ENCODE assay signal across 1 cellular context in genomic region chr5:93348231-93348630, GRCh38.
TF ChIP-seq lines count a peak whose summit lies in the region.

No MANE protein-coding gene starts in this region.

TF ChIP-seq in GM23338, 12 proteins besides CTCF, POLR2A, EP300 and RAD21 (continued from another document):
- TF ChIP-seq, protein P1, sequence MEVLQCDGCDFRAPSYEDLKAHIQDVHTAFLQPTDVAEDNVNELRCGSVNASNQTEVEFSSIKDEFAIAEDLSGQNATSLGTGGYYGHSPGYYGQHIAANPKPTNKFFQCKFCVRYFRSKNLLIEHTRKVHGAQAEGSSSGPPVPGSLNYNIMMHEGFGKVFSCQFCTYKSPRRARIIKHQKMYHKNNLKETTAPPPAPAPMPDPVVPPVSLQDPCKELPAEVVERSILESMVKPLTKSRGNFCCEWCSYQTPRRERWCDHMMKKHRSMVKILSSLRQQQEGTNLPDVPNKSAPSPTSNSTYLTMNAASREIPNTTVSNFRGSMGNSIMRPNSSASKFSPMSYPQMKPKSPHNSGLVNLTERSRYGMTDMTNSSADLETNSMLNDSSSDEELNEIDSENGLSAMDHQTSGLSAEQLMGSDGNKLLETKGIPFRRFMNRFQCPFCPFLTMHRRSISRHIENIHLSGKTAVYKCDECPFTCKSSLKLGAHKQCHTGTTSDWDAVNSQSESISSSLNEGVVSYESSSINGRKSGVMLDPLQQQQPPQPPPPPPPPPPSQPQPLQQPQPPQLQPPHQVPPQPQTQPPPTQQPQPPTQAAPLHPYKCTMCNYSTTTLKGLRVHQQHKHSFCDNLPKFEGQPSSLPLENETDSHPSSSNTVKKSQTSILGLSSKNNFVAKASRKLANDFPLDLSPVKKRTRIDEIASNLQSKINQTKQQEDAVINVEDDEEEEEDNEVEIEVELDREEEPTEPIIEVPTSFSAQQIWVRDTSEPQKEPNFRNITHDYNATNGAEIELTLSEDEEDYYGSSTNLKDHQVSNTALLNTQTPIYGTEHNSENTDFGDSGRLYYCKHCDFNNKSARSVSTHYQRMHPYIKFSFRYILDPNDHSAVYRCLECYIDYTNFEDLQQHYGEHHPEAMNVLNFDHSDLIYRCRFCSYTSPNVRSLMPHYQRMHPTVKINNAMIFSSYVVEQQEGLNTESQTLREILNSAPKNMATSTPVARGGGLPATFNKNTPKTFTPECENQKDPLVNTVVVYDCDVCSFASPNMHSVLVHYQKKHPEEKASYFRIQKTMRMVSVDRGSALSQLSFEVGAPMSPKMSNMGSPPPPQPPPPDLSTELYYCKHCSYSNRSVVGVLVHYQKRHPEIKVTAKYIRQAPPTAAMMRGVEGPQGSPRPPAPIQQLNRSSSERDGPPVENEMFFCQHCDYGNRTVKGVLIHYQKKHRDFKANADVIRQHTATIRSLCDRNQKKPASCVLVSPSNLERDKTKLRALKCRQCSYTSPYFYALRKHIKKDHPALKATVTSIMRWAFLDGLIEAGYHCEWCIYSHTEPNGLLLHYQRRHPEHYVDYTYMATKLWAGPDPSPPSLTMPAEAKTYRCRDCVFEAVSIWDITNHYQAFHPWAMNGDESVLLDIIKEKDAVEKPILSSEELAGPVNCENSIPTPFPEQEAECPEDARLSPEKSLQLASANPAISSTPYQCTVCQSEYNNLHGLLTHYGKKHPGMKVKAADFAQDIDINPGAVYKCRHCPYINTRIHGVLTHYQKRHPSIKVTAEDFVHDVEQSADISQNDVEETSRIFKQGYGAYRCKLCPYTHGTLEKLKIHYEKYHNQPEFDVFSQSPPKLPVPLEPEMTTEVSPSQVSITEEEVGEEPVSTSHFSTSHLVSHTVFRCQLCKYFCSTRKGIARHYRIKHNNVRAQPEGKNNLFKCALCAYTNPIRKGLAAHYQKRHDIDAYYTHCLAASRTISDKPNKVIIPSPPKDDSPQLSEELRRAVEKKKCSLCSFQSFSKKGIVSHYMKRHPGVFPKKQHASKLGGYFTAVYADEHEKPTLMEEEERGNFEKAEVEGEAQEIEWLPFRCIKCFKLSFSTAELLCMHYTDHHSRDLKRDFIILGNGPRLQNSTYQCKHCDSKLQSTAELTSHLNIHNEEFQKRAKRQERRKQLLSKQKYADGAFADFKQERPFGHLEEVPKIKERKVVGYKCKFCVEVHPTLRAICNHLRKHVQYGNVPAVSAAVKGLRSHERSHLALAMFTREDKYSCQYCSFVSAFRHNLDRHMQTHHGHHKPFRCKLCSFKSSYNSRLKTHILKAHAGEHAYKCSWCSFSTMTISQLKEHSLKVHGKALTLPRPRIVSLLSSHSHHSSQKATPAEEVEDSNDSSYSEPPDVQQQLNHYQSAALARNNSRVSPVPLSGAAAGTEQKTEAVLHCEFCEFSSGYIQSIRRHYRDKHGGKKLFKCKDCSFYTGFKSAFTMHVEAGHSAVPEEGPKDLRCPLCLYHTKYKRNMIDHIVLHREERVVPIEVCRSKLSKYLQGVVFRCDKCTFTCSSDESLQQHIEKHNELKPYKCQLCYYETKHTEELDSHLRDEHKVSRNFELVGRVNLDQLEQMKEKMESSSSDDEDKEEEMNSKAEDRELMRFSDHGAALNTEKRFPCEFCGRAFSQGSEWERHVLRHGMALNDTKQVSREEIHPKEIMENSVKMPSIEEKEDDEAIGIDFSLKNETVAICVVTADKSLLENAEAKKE (CRISPR knock-in tag; IDR thresholded peaks at IDR 0.05) = no peak
- TF ChIP-seq EZH2phosphoT487 (IDR thresholded peaks at IDR 0.05; ENCODE audit: unreplicated experiment) = no peak
- TF ChIP-seq ZNF114 (CRISPR knock-in tag; IDR thresholded peaks at IDR 0.05) = no peak
- TF ChIP-seq EZH2 (IDR thresholded peaks at IDR 0.05; ENCODE audit: low read depth, unreplicated experiment) = no peak
- TF ChIP-seq POLR2AphosphoS5 (IDR thresholded peaks at IDR 0.05; ENCODE audit: low read depth) = no peak
- no peak for TF ChIP-seq NANOG (IDR thresholded peaks at IDR 0.05; ENCODE audit: borderline replicate concordance)
- no peak for TF ChIP-seq STAT1 (IDR thresholded peaks at IDR 0.05; ENCODE audit: unreplicated experiment)
- TF ChIP-seq, protein P2, sequence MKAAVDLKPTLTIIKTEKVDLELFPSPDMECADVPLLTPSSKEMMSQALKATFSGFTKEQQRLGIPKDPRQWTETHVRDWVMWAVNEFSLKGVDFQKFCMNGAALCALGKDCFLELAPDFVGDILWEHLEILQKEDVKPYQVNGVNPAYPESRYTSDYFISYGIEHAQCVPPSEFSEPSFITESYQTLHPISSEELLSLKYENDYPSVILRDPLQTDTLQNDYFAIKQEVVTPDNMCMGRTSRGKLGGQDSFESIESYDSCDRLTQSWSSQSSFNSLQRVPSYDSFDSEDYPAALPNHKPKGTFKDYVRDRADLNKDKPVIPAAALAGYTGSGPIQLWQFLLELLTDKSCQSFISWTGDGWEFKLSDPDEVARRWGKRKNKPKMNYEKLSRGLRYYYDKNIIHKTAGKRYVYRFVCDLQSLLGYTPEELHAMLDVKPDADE (IDR thresholded peaks at IDR 0.05) = no peak
- TF ChIP-seq JUNB (IDR thresholded peaks at IDR 0.05; ENCODE audit: unreplicated experiment) = no peak
- no peak for TF ChIP-seq ZNF331 (CRISPR knock-in tag; IDR thresholded peaks at IDR 0.05; ENCODE audit: low read depth)
